In the genomic region with DNA sequence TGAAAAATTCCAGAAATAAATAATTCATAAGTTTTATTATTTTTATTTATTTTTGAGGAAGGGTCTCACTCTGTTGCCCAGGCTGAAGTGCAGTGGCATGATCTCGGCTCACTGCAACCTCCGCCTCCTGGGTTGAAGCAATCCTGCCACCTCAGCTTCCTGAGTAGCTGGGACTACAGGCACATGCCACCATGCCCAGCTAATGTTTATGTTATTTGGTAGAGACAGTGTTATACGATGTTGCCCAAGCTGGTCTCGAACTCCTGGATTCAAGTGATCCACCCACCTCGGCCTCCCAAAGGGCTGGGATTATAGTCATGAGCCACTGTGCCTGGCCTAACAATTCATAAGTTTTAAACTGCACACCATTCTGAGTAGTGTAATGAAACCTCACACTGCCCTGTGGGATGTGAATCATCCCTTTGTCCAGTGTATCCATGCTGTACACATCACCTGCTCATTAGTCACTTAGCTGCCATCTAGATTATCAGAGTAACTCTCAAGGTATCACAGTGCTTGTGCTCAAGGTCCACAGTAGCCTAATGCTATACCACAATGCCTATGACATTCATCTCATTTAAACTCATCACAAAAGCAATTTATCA, we compare ENCODE assay signal across 15 cellular contexts. TPM values are rescaled to one million over a fixed set of nuclear protein-coding genes. Genes with fewer than 3 reads are reported as not detected.
DNase-seq lines count a peak whose midpoint lies in the region; ATAC-seq and TF ChIP-seq lines count a peak whose summit lies in the region.
"Had no signal": no experiment of that assay in that cellular context is flagged by ENCODE, and none has a peak within 500 bp of the region (broad histone marks: within the 10 kb centered on the region; RNA-seq: fewer than 3 reads in every experiment).

No MANE protein-coding gene starts in this region.

- intact Hi-C loops in IMR-90 (cut with micrococcal nuclease) (no loop called here), mucosa of descending colon (cut with DNase I, micrococcal nuclease) (no loop called here), spleen (cut with DNase I; ENCODE audit: low total_unique reads) (no loop called here)

- peak overlapping the region; percentile 14 for H2AFZ ChIP-seq in IMR-90 (replicated peaks; ENCODE audit: low read length, poor library complexity)

- H3K9me1 ChIP-seq in IMR-90 (ENCODE audit: insufficient read depth, low read length): peaks cover 4% of the 10 kb centered on the region; the same call in 1 of the 2 replicates

- CTCF ChIA-PET in IMR-90 (lab: Yijun Ruan, JAX): no interaction called here

- peaks cover 6 to 9% of the 10 kb centered on the region in 2 experiments for H3K79me1 ChIP-seq in IMR-90 (ENCODE audit: low read depth in 1 of 2, low read length in 2 of 2)

- TF ChIP-seq RAD21 in IMR-90 (IDR thresholded peaks at IDR 0.05; ENCODE audit: low read length): no peak

- H4K91ac ChIP-seq in IMR-90 (ENCODE audit: insufficient read depth, low read depth, low read length): no peak overlapping the region

- peak overlapping the region; percentile 11; the same call in 1 of the 2 replicates for H3K4ac ChIP-seq in IMR-90 (ENCODE audit: low read depth, low read length)

- H3K9me3 ChIP-seq in IMR-90 (ENCODE audit: control insufficient read depth, insufficient read depth, low read length): no peaks in the 10 kb centered on the region
- H3K9me3 ChIP-seq in mucosa of descending colon: no peaks in the 10 kb centered on the region
- H3K9me3 ChIP-seq in spleen: no peaks in the 10 kb centered on the region
- H3K9me3 ChIP-seq: Peyer's patch, uterus had no signal

- H2BK120ac ChIP-seq in IMR-90 (ENCODE audit: low read depth, low read length): no peak overlapping the region

- no peaks in the 10 kb centered on the region for H4K20me1 ChIP-seq in IMR-90 (ENCODE audit: insufficient read depth, low read length)

- H3K4me2 ChIP-seq in IMR-90 (ENCODE audit: low read depth, low read length): no peak overlapping the region

- TF ChIP-seq CTCF in IMR-90 (conservative IDR thresholded peaks at IDR 0.05; ENCODE audit: low read depth, low read length): no peak
- TF ChIP-seq CTCF in astrocyte of the spinal cord (IDR thresholded peaks at IDR 0.05; ENCODE audit: low read depth, low read length): no peak
- TF ChIP-seq CTCF in mucosa of descending colon (IDR thresholded peaks at IDR 0.05): no peak
- no peak for TF ChIP-seq CTCF in spleen (IDR thresholded peaks at IDR 0.05 in 8 of 11, conservative IDR thresholded peaks at IDR 0.05 in 3 of 11)

- 90% methylated on average over 2 of the region's 5 CpGs; no CpG with 5 or more reads in 1 of the 2 experiments for WGBS in IMR-90 (ENCODE audit: extremely low coverage in 2 of 2, insufficient read length in 1 of 2), 2 experiments
- 82 to 93% (median 88%) methylated on average over 5 of the region's 5 CpGs for WGBS in spleen, 5 donors

- peak overlapping the region; percentile 38; the same call in 1 of the 2 replicates for H2BK20ac ChIP-seq in IMR-90 (ENCODE audit: low read depth, low read length)

- H2BK5ac ChIP-seq in IMR-90 (ENCODE audit: low read depth, low read length, poor library complexity, severe bottlenecking): peak overlapping the region; percentile 41

- H4K8ac ChIP-seq in IMR-90 (ENCODE audit: low read depth in 2 of 2, low read length in 2 of 2): no peak overlapping the region

- in situ Hi-C loops in IMR-90 (cut with MboI; ENCODE audit: low sequenced_read_pairs) (loop anchor here (25.0 kb wide), 1 partner anchor 562 kb away; a partner anchor contains a TSS), astrocyte of the spinal cord (cut with HindIII; ENCODE audit: low sequenced_read_pairs) (no loop called here)

- H2AK9ac ChIP-seq in IMR-90 (replicated peaks; ENCODE audit: low read depth, low read length, poor library complexity): no peak overlapping the region

- H3K27me3 ChIP-seq in IMR-90 (ENCODE audit: control insufficient read depth, insufficient read depth, low read length): no peaks in the 10 kb centered on the region
- H3K27me3 ChIP-seq in spleen (replicated peaks in 1 of 7): no peaks in the 10 kb centered on the region
- H3K27me3 ChIP-seq: dorsolateral prefrontal cortex, Peyer's patch, uterus had no signal

- DNase-seq in DMS53 (lab: John Stamatoyannopoulos, UW) (peak; percentile 78), IMR-90 (peak; percentile 82), astrocyte of the spinal cord (ENCODE audit: low read depth, low spot score) (peak; percentile 47), mucosa of descending colon (no peak), SIG-M5 (lab: John Stamatoyannopoulos, UW) (no peak), spleen (no peak)
- DNase-seq: activated CD4-positive, alpha-beta T cell treated with anti-CD3 and anti-CD28 coated beads for 1 hour; activated naive CD4-positive, alpha-beta T cell treated with anti-CD3 and anti-CD28 coated beads, Interleukin-2, amount 50 U/mL, for 16 hours; dorsolateral prefrontal cortex; NCI-H1694 treated with DMSO at 0.1 percent for 48 hours; uterus had no signal

- peak; percentile 67 for ATAC-seq in IMR-90 (ENCODE audit: low read depth)
- peak; percentile 72 for ATAC-seq in mucosa of descending colon
- ATAC-seq in HG02973 (IDR thresholded peaks at IDR 0.05; ENCODE audit: unreplicated experiment): no peak
- ATAC-seq in HG03039 (IDR thresholded peaks at IDR 0.05; ENCODE audit: unreplicated experiment): no peak
- ATAC-seq: sciatic nerve had no signal

- no peaks in the 10 kb centered on the region; the same call in 1 of the 2 replicates for H3K4me1 ChIP-seq in IMR-90 (ENCODE audit: control insufficient read depth, insufficient read depth, low read length)
- peaks cover 3% of the 10 kb centered on the region for H3K4me1 ChIP-seq in mucosa of descending colon (ENCODE audit: low read depth)
- no peaks in the 10 kb centered on the region for H3K4me1 ChIP-seq in spleen
- H3K4me1 ChIP-seq: Peyer's patch, uterus had no signal

- no peak overlapping the region; the same call in 2 of the 3 replicates for H2BK15ac ChIP-seq in IMR-90 (ENCODE audit: low read depth, low read length)

- H2AK5ac ChIP-seq in IMR-90 (ENCODE audit: low read depth, low read length): peak overlapping the region; percentile 13; the same call in 1 of the 2 replicates

- BruUV-seq in IMR-90 (replicated peaks; lab: Mats Ljungman, UMichigan): no TSS peak

- H3K14ac ChIP-seq in IMR-90 (replicated peaks; ENCODE audit: low read depth, low read length): peak overlapping the region; percentile 44; the same call in 1 of the 2 replicates

- no peaks in the 10 kb centered on the region for H3K36me3 ChIP-seq in IMR-90 (ENCODE audit: control insufficient read depth, insufficient read depth, low read length)
- H3K36me3 ChIP-seq in mucosa of descending colon (ENCODE audit: low read depth): no peaks in the 10 kb centered on the region
- no peaks in the 10 kb centered on the region for H3K36me3 ChIP-seq in spleen
- H3K36me3 ChIP-seq: Peyer's patch, uterus had no signal

- POLR2A ChIA-PET in IMR-90 (lab: Charles Lee; ENCODE audit: unreplicated experiment): no interaction called here

- H3K27ac ChIP-seq in IMR-90 (ENCODE audit: insufficient read depth, low read length) (no peak overlapping the region), spleen (no peak overlapping the region)
- H3K27ac ChIP-seq: dorsolateral prefrontal cortex, Peyer's patch, uterus had no signal

- TF ChIP-seq POLR2A in IMR-90 (IDR thresholded peaks at IDR 0.05; ENCODE audit: low read depth, low read length): no peak
- no peak for TF ChIP-seq POLR2A in spleen (IDR thresholded peaks at IDR 0.05)

- H3K4me3 ChIP-seq in IMR-90 (ENCODE audit: insufficient read depth, low read depth, low read length) (no peak overlapping the region), astrocyte of the spinal cord (ENCODE audit: low read depth, low read length) (no peak overlapping the region), mucosa of descending colon (no peak overlapping the region), spleen (no peak overlapping the region)
- H3K4me3 ChIP-seq: dorsolateral prefrontal cortex, Peyer's patch, uterus had no signal

- peak overlapping the region; percentile 72; the same call in 1 of the 2 replicates for H3K23ac ChIP-seq in IMR-90 (ENCODE audit: low read depth, low read length)

- no peak overlapping the region for H3K56ac ChIP-seq in IMR-90 (ENCODE audit: extremely low read depth, insufficient read depth, low read length)

- no peak overlapping the region for H3K18ac ChIP-seq in IMR-90 (ENCODE audit: low read depth, low read length)

- no peak overlapping the region for H4K5ac ChIP-seq in IMR-90 (ENCODE audit: low read depth, low read length)

- dilution Hi-C loops in IMR-90 (cut with HindIII; ENCODE audit: low sequenced_read_pairs, unreplicated experiment): no loop called here

- no peak overlapping the region for H3K9ac ChIP-seq in IMR-90 (ENCODE audit: low read depth, low read length)

TF ChIP-seq in IMR-90, 13 proteins besides CTCF, POLR2A, EP300 and RAD21 (continues in another document):
- TF ChIP-seq CHD1 (IDR thresholded peaks at IDR 0.05; ENCODE audit: low read depth, low read length): no peak
- TF ChIP-seq NFE2L2 (IDR thresholded peaks at IDR 0.05; ENCODE audit: low read depth, low read length): no peak
- TF ChIP-seq MXI1 (IDR thresholded peaks at IDR 0.05; ENCODE audit: borderline replicate concordance, low read depth, low read length): no peak
- TF ChIP-seq MAFK (IDR thresholded peaks at IDR 0.05; ENCODE audit: low read depth, low read length): no peak
- TF ChIP-seq, protein P1, sequence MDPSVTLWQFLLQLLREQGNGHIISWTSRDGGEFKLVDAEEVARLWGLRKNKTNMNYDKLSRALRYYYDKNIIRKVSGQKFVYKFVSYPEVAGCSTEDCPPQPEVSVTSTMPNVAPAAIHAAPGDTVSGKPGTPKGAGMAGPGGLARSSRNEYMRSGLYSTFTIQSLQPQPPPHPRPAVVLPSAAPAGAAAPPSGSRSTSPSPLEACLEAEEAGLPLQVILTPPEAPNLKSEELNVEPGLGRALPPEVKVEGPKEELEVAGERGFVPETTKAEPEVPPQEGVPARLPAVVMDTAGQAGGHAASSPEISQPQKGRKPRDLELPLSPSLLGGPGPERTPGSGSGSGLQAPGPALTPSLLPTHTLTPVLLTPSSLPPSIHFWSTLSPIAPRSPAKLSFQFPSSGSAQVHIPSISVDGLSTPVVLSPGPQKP (IDR thresholded peaks at IDR 0.05; ENCODE audit: borderline replicate concordance, low read depth, low read length): no peak
- no peak for TF ChIP-seq RFX5 (IDR thresholded peaks at IDR 0.05; ENCODE audit: low read depth, low read length)
- TF ChIP-seq RCOR1 (IDR thresholded peaks at IDR 0.05; ENCODE audit: insufficient replicate concordance, low read length): peak; percentile 24
- no peak for TF ChIP-seq MAZ (IDR thresholded peaks at IDR 0.05; ENCODE audit: borderline replicate concordance, low read depth, low read length)
- TF ChIP-seq SMC3 (IDR thresholded peaks at IDR 0.05; ENCODE audit: low read depth, low read length): no peak
- peak; percentile 47; the same call in 1 of the 2 replicates for TF ChIP-seq BHLHE40 (IDR thresholded peaks at IDR 0.05; ENCODE audit: low read depth, low read length)

RNA-seq across cellular contexts. Expression of a gene that starts 17.9 kb away (rescaled TPM):
- 0.90 and 2.2 TPM in 2 replicates for total RNA-seq in IMR-90 (2012; rRNA removed)
- 0.63 and 0.75 TPM in 2 replicates for polyA plus RNA-seq in IMR-90 (2012; rRNA removed)
- polyA plus RNA-seq in IMR-90 (2012; cell fraction: cytosol; rRNA removed): 0.05 and 0.08 TPM in 2 replicates
- 0.04 and 0.72 TPM in 2 replicates for polyA plus RNA-seq in IMR-90 (2012; cell fraction: nucleus; rRNA removed; ENCODE audit: low replicate concordance)
- total RNA-seq in mucosa of descending colon: 1 to 10 TPM in 2 of 3 donors, under 1 TPM in 1; 0.70 to 4.3 (median 1.8) TPM
- total RNA-seq in spleen: 1 to 10 TPM; 1.0 to 5.7 (median 2.3) TPM
- under 1 TPM; 0.26 to 0.62 (median 0.39) TPM for polyA plus RNA-seq in spleen

Comparison
In these comparisons a context has a peak if more than half of its experiments do, and no peak if none do; other contexts are left out.
1. DNase-seq: peak in DMS53 (single experiment), IMR-90 (single experiment) and astrocyte of the spinal cord (single experiment); none in mucosa of descending colon (0 of 3), SIG-M5 (single experiment) and spleen (single experiment).
2. ATAC-seq: peak in IMR-90 (single experiment) and mucosa of descending colon (single experiment); none in HG02973 (single experiment) and HG03039 (single experiment).